19 cellular contexts compared by ENCODE assay signal in genomic region chr4:46818604-46819003, GRCh38.
"Had no signal": no experiment of that assay in that cellular context is flagged by ENCODE, and none has a peak within 500 bp of the region (broad histone marks: within the 10 kb centered on the region; RNA-seq: fewer than 3 reads in every experiment).

No MANE protein-coding gene starts in this region.

- ATAC-seq: effector memory CD8-positive, alpha-beta T cell; gastrocnemius medialis; heart left ventricle; left colon; naive thymus-derived CD4-positive, alpha-beta T cell; right lobe of liver; stimulated activated naive B cell treated with anti-CD40 and anti-IgM and Interleukin-4, amounts not matched to agents 10 μg/mL and 1 μg/mL and 100 μg/mL, for 72 hours had no signal

- DNase-seq: cortex of kidney; effector memory CD8-positive, alpha-beta T cell; erythroblast; esophagus squamous epithelium; gastrocnemius medialis; heart left ventricle; left colon; left ventricle myocardium inferior; mammary epithelial cell; mesendoderm; midbrain; naive thymus-derived CD4-positive, alpha-beta T cell; right lobe of liver; small intestine; stimulated activated CD4-positive, alpha-beta T cell treated with anti-CD3 and anti-CD28 coated beads, Interleukin-15, amount 100 ng/mL, for 24 hours; stimulated activated CD4-positive, alpha-beta T cell treated with anti-CD3 and anti-CD28 coated beads, Interleukin-2, amount 100 ng/mL, for 48 hours; stimulated activated naive B cell treated with anti-CD40 and anti-IgM and Interleukin-4, amounts not matched to agents 10 μg/mL and 1 μg/mL and 100 μg/mL, for 72 hours; upper lobe of left lung; uterus had no signal
